In genomic region chr18:57030417-57030816, GRCh38 we compare ENCODE assay signal across 5 cellular contexts.
"Had no signal": no experiment of that assay in that cellular context is flagged by ENCODE, and none has a peak within 500 bp of the region (broad histone marks: within the 10 kb centered on the region; RNA-seq: fewer than 3 reads in every experiment).

No MANE protein-coding gene starts in this region.

- H3K9me3 Mint-ChIP-seq: GM23338, H9 had no signal

- H3K4me3 Mint-ChIP-seq: GM23338, H9 had no signal

- H3K27ac Mint-ChIP-seq: GM23338 had no signal

- H3K4me2 ChIP-seq: GM23338 had no signal

- ATAC-seq: K562 had no signal

- H3K4me3 ChIP-seq: GM23338, K562 had no signal

- H2AFZ ChIP-seq: GM23338 had no signal

- DNase-seq: HCEC 1CT, IMR-90 had no signal
